26 cellular contexts compared by ENCODE assay signal in genomic region chr9:79280691-79281090, GRCh38.
"Had no signal": no experiment of that assay in that cellular context is flagged by ENCODE, and none has a peak within 500 bp of the region (broad histone marks: within the 10 kb centered on the region; RNA-seq: fewer than 3 reads in every experiment).

No MANE protein-coding gene starts in this region.

- H3K27me3 ChIP-seq: esophagus muscularis mucosa, foreskin keratinocyte, neural progenitor cell, right lobe of liver, transverse colon, vagina had no signal

- H3K36me3 ChIP-seq: esophagus muscularis mucosa, lower lobe of right lung, neural progenitor cell, right lobe of liver, transverse colon, vagina had no signal

- H3K9me3 Mint-ChIP-seq: mesothelial cell of epicardium; nephron; stimulated activated naive CD8-positive, alpha-beta T cell treated with anti-CD3 and anti-CD28 coated beads, Interleukin-15, Interleukin-2, amounts not matched to agents 100 ng/mL and 50 ng/mL, for 24 hours had no signal

- H3K4me3 Mint-ChIP-seq: immature natural killer cell; memory B cell; mesothelial cell of epicardium; naive B cell; nephron; neural progenitor cell; stimulated activated naive B cell treated with anti-CD40 and anti-IgM and Interleukin-4, amounts not matched to agents 10 μg/mL and 1 μg/mL and 100 μg/mL, for 72 hours; stimulated activated naive CD8-positive, alpha-beta T cell treated with anti-CD3 and anti-CD28 coated beads, Interleukin-15, Interleukin-2, amounts not matched to agents 100 ng/mL and 50 ng/mL, for 24 hours had no signal

- H3K4me1 ChIP-seq: esophagus muscularis mucosa, foreskin keratinocyte, lower lobe of right lung, neural progenitor cell, parathyroid adenoma, right lobe of liver, transverse colon, vagina had no signal

- H2AFZ ChIP-seq: neural progenitor cell, parathyroid adenoma had no signal

- H3K36me3 Mint-ChIP-seq: immature natural killer cell; memory B cell; mesothelial cell of epicardium; naive B cell; neural progenitor cell; stimulated activated naive B cell treated with anti-CD40 and anti-IgM and Interleukin-4, amounts not matched to agents 10 μg/mL and 1 μg/mL and 100 μg/mL, for 72 hours had no signal

- H3K79me2 ChIP-seq: parathyroid adenoma had no signal

- H3K9ac ChIP-seq: neural progenitor cell, parathyroid adenoma had no signal

- DNase-seq: cortex of kidney; foreskin keratinocyte; hypothalamus; immature natural killer cell; islet precursor cell; kidney glomerular epithelial cell; left colon; left ventricle myocardium superior; lower lobe of right lung; mucosa of descending colon; naive B cell; right lobe of liver; small intestine; stimulated activated CD4-positive, alpha-beta T cell treated with anti-CD3 and anti-CD28 coated beads, Interleukin-15, amount 100 ng/mL, for 24 hours; stimulated activated CD4-positive, alpha-beta T cell treated with anti-CD3 and anti-CD28 coated beads, Interleukin-2, amount 100 ng/mL, for 48 hours; stimulated activated naive B cell treated with anti-CD40 and anti-IgM and Interleukin-4, amounts not matched to agents 10 μg/mL and 1 μg/mL and 100 μg/mL, for 72 hours; transverse colon had no signal

- H3K4me1 Mint-ChIP-seq: immature natural killer cell; memory B cell; mesothelial cell of epicardium; naive B cell; nephron; stimulated activated naive B cell treated with anti-CD40 and anti-IgM and Interleukin-4, amounts not matched to agents 10 μg/mL and 1 μg/mL and 100 μg/mL, for 72 hours had no signal

- H3K27me3 Mint-ChIP-seq: stimulated activated naive CD8-positive, alpha-beta T cell treated with anti-CD3 and anti-CD28 coated beads, Interleukin-15, Interleukin-2, amounts not matched to agents 100 ng/mL and 50 ng/mL, for 24 hours had no signal

- H3K4me3 ChIP-seq: esophagus muscularis mucosa, lower lobe of right lung, mucosa of descending colon, neural progenitor cell, right lobe of liver, transverse colon, vagina had no signal

- H3K4me2 ChIP-seq: neural progenitor cell had no signal

- H3K27ac ChIP-seq: esophagus muscularis mucosa, foreskin keratinocyte, lower lobe of right lung, neural progenitor cell, parathyroid adenoma, right lobe of liver, transverse colon, vagina had no signal

- H3K27ac Mint-ChIP-seq: immature natural killer cell; memory B cell; mesothelial cell of epicardium; nephron; neural progenitor cell; progenitor cell of endocrine pancreas; stimulated activated naive B cell treated with anti-CD40 and anti-IgM and Interleukin-4, amounts not matched to agents 10 μg/mL and 1 μg/mL and 100 μg/mL, for 72 hours; stimulated activated naive CD8-positive, alpha-beta T cell treated with anti-CD3 and anti-CD28 coated beads, Interleukin-15, Interleukin-2, amounts not matched to agents 100 ng/mL and 50 ng/mL, for 24 hours had no signal

- H3K9me3 ChIP-seq: lower lobe of right lung, mucosa of descending colon, right lobe of liver, transverse colon, vagina had no signal
